9 cellular contexts compared by ENCODE assay signal in genomic region chr11:35274909-35275807, GRCh38.
A peak's percentile ranks its signal among the peaks of the same experiment; 100 is the strongest.
DNase-seq lines count a peak whose midpoint lies in the region; ATAC-seq and TF ChIP-seq lines count a peak whose summit lies in the region.
"Had no signal": no experiment of that assay in that cellular context is flagged by ENCODE, and none has a peak within 500 bp of the region (broad histone marks: within the 10 kb centered on the region; RNA-seq: fewer than 3 reads in every experiment).

No MANE protein-coding gene starts in this region.

- WGBS in lower leg skin, 2 donors = 17 to 26% methylated on average over 6 of the region's 6 CpGs

- intact Hi-C loops in breast epithelium (cut with DNase I; ENCODE audit: low total_unique reads) = no loop called here
- intact Hi-C loops in lower leg skin (cut with DNase I; ENCODE audit: low total_unique reads) = no loop called here

- H3K27me3 ChIP-seq in breast epithelium = no peaks in the 10 kb centered on the region
- H3K27me3 ChIP-seq: tibial nerve had no signal

- no peaks in the 10 kb centered on the region for H3K4me1 ChIP-seq in breast epithelium

- H3K4me3 ChIP-seq in breast epithelium (no peak overlapping the region), lower leg skin (ENCODE audit: low read depth, poor library complexity, severe bottlenecking) (no peak overlapping the region)
- H3K4me3 ChIP-seq: tibial nerve had no signal

- TF ChIP-seq POLR2A in breast epithelium (IDR thresholded peaks at IDR 0.05) = no peak
- TF ChIP-seq POLR2A in lower leg skin (IDR thresholded peaks at IDR 0.05) = no peak

- TF ChIP-seq CTCF in breast epithelium (IDR thresholded peaks at IDR 0.05) (no peak), lower leg skin (IDR thresholded peaks at IDR 0.05) (no peak)

- H3K9me3 ChIP-seq in breast epithelium = no peaks in the 10 kb centered on the region
- H3K9me3 ChIP-seq: tibial nerve had no signal

- DNase-seq in AG08396 (ENCODE audit: low spot score) = peak; percentile 29
- peak; percentile 80 for DNase-seq in NCI-H1092 treated with DMSO at 0.1 percent for 48 hours (lab: John Stamatoyannopoulos, UW)
- DNase-seq in breast epithelium (ENCODE audit: low spot score in 2 of 2) = peak; percentile 81 to 82
- peak; percentile 51 to 92 for DNase-seq in lower leg skin (ENCODE audit: low spot score in 2 of 2)
- DNase-seq in SKM-1 treated with dmso at 0.1 percent for 144 hours (lab: John Stamatoyannopoulos, UW; ENCODE audit: unreplicated experiment) = no peak

- H3K27ac ChIP-seq in breast epithelium = peak overlapping the region; percentile 82 to 87

- ATAC-seq in HG02970 (IDR thresholded peaks at IDR 0.05; ENCODE audit: low FRiP score, unreplicated experiment) = no peak
- ATAC-seq in HG03378 (IDR thresholded peaks at IDR 0.05; ENCODE audit: unreplicated experiment) = no peak
- no peak for ATAC-seq in HG03039 (IDR thresholded peaks at IDR 0.05; ENCODE audit: unreplicated experiment)

- H3K36me3 ChIP-seq in breast epithelium = no peaks in the 10 kb centered on the region
- H3K36me3 ChIP-seq: tibial nerve had no signal
